35 cellular contexts compared by ENCODE assay signal in genomic region chr6:52694404-52694803, GRCh38.
"Had no signal": no experiment of that assay in that cellular context is flagged by ENCODE, and none has a peak within 500 bp of the region (broad histone marks: within the 10 kb centered on the region; RNA-seq: fewer than 3 reads in every experiment).

No MANE protein-coding gene starts in this region.

- H3K36me3 ChIP-seq: MG63 had no signal

- H3K4me3 ChIP-seq: MG63 had no signal

- DNase-seq: Karpas-422, Kasumi-1, MG63, MM.1S, MV-4-11, NCI-H1048, NCI-H1092, NCI-H1092 treated with DMSO at 0.1 percent for 48 hours, NCI-H1105, NCI-H1105 treated with DMSO at 0.1 percent for 48 hours, NCI-H1417, NCI-H1417 treated with DMSO at 0.1 percent for 48 hours, NCI-H1436, NCI-H1436 treated with DMSO at 0.1 percent for 48 hours, NCI-H146, NCI-H1694, NCI-H1694 treated with DMSO at 0.1 percent for 48 hours, NCI-H187, NCI-H187 treated with DMSO at 0.1 percent for 48 hours, NCI-H1930, NCI-H2029, NCI-H2029 treated with DMSO at 0.1 percent for 48 hours, NCI-H2081, NCI-H2081 treated with DMSO at 0.1 percent for 48 hours, NCI-H2107, NCI-H2171, NCI-H2171 treated with DMSO at 0.1 percent for 48 hours, NCI-H2227 treated with DMSO at 0.1 percent for 48 hours, NCI-H226, NCI-H345, NCI-H446, NCI-H446 treated with DMSO at 0.1 percent for 48 hours, NCI-H510A, NCI-H510A treated with DMSO at 0.1 percent for 48 hours, NCI-H524 had no signal

- H3K9me3 ChIP-seq: MG63 had no signal
